In genomic region chr7:76302299-76303056, GRCh38 we compare ENCODE assay signal across 8 cellular contexts. TPM values are rescaled to one million over a fixed set of nuclear protein-coding genes. Genes with fewer than 3 reads are reported as not detected.
A peak's percentile ranks its signal among the peaks of the same experiment; 100 is the strongest.
DNase-seq lines count a peak whose midpoint lies in the region; ATAC-seq, FAIRE-seq and TF ChIP-seq lines count a peak whose summit lies in the region.

Gene HSPB1 (plus strand): TSS chr7:76302673. CDS start chr7:76302713, 40 bp downstream.

- peak within 1 kb of the TSS; percentile 60 to 89 for H3K27ac ChIP-seq in small intestine (ENCODE audit: low read depth in 1 of 2, low read length in 1 of 2)

- no peaks in the 10 kb centered on the region for H3K27me3 ChIP-seq in small intestine (ENCODE audit: control insufficient read depth in 2 of 2, insufficient read depth in 2 of 2, low read length in 2 of 2)

- FAIRE-seq in GM12891 (lab: Jason Lieb, UNC) = peak; percentile 67
- no peak for FAIRE-seq in small intestine (lab: Jason Lieb, UNC)

- peak; percentile 48 for ATAC-seq in HG02981 (IDR thresholded peaks at IDR 0.05; ENCODE audit: unreplicated experiment)
- no peak for ATAC-seq in GM19324 (IDR thresholded peaks at IDR 0.05; ENCODE audit: low FRiP score, unreplicated experiment)

- H3K4me3 ChIP-seq in small intestine (ENCODE audit: low read depth in 1 of 2, low read length in 2 of 2) = peak within 1 kb of the TSS; percentile 64 to 83

- peak; percentile 91 for TF ChIP-seq POLR2A in GM12891 (IDR thresholded peaks at IDR 0.05; ENCODE audit: low read depth, low read length)

- no peaks in the 10 kb centered on the region for H3K36me3 ChIP-seq in small intestine (ENCODE audit: control insufficient read depth in 2 of 2, insufficient read depth in 2 of 2, low read length in 2 of 2)

- 1% methylated on average over 62 to 65 of the region's 65 CpGs for WGBS in small intestine, 3 donors

- no peaks in the 10 kb centered on the region for H3K9me3 ChIP-seq in small intestine (ENCODE audit: control insufficient read depth, low read depth)

- peaks cover 0 to 5% of the 10 kb centered on the region in 2 donors for H3K4me1 ChIP-seq in small intestine (ENCODE audit: control insufficient read depth in 2 of 2, insufficient read depth in 1 of 2, low read depth in 1 of 2, low read length in 1 of 2)

- DNase-seq in GM12891 (ENCODE audit: insufficient read length, low spot score) (peak; percentile 82), NCI-H2196 treated with DMSO at 0.1 percent for 48 hours (lab: John Stamatoyannopoulos, UW; ENCODE audit: unreplicated experiment) (peak; percentile 92), cerebellar nuclear complex (lab: John Stamatoyannopoulos, UW) (peak; percentile 70 to 79), iris pigment epithelial cell (ENCODE audit: low read depth) (peak; percentile 91), small intestine (peak; percentile 74)
- DNase-seq in activated CD4-positive, CD25-positive, alpha-beta regulatory T cell (lab: John Stamatoyannopoulos, UW) = peak in 3 of 4 experiments; percentile 22 to 45 (median 32)

TF ChIP-seq in GM12891, 5 proteins besides CTCF, POLR2A, EP300 and RAD21:
- peak; percentile 89 for TF ChIP-seq PAX5 (IDR thresholded peaks at IDR 0.05; ENCODE audit: insufficient read depth, low read length, severe bottlenecking)
- TF ChIP-seq TAF1 (IDR thresholded peaks at IDR 0.05; ENCODE audit: low read depth, low read length) = peak; percentile 68
- TF ChIP-seq POU2F2 (IDR thresholded peaks at IDR 0.05; ENCODE audit: low read depth, low read length) = no peak
- no peak for TF ChIP-seq SPI1 (IDR thresholded peaks at IDR 0.05; ENCODE audit: low read depth, low read length)
- TF ChIP-seq POLR2AphosphoS5 (IDR thresholded peaks at IDR 0.05; ENCODE audit: low read depth, low read length) = peak; percentile 89

RNA-seq across cellular contexts. Expression of gene HSPB1, which starts in this region (rescaled TPM):
- 320 TPM for polyA plus RNA-seq in GM12891 (2012; ENCODE audit: low read depth, missing spikeins)
- polyA plus RNA-seq in small intestine = 100 to 1,000 TPM in 2 of 3 donors, 10 to 100 TPM in 1; 77.4 to 253 (median 145) TPM

Comparison
In these comparisons a context has a peak if more than half of its experiments do, and no peak if none do; other contexts are left out.
1. DNase-seq: peak in every context shown above with its lines; median percentile 92 in NCI-H2196 treated with DMSO at 0.1 percent for 48 hours; 91 in iris pigment epithelial cell; 82 in GM12891; 74 in cerebellar nuclear complex; 74 in small intestine; 32 in activated CD4-positive, CD25-positive, alpha-beta regulatory T cell.